In genomic region chr19:49442793-49443365, GRCh38 we compare ENCODE assay signal across 8 cellular contexts. TPM values are rescaled to one million over a fixed set of nuclear protein-coding genes. Genes with fewer than 3 reads are reported as not detected.
DNase-seq lines count a peak whose midpoint lies in the region; ATAC-seq, FAIRE-seq and TF ChIP-seq lines count a peak whose summit lies in the region.

No MANE protein-coding gene starts in this region.

- peak overlapping the region; percentile 33 to 68 for H3K4me3 ChIP-seq in small intestine (ENCODE audit: low read depth in 1 of 2, low read length in 2 of 2)

- intact Hi-C loops in MCF 10A (cut with micrococcal nuclease): loop anchor here (1.0 kb wide), 4 partner anchors 51 to 217 kb away; partner anchors contain the start of gene DKKL1

- no peak for TF ChIP-seq CTCF in MCF 10A (IDR thresholded peaks at IDR 0.05; ENCODE audit: unreplicated experiment)

- no peak for FAIRE-seq in small intestine (lab: Jason Lieb, UNC)

- H3K4me1 ChIP-seq in small intestine (ENCODE audit: control insufficient read depth in 2 of 2, insufficient read depth in 1 of 2, low read depth in 1 of 2, low read length in 1 of 2): no peaks in the 10 kb centered on the region

- H3K9me3 Mint-ChIP-seq in T-cell (no peaks in the 10 kb centered on the region), MCF 10A (ENCODE audit: unreplicated experiment) (no peaks in the 10 kb centered on the region)

- WGBS in small intestine, 3 donors: 1% methylated on average over 39 to 41 of the region's 41 CpGs

- H3K36me3 ChIP-seq in small intestine (ENCODE audit: control insufficient read depth in 2 of 2, insufficient read depth in 2 of 2, low read length in 2 of 2): peaks cover 0 to 4% of the 10 kb centered on the region in 2 donors

- H3K36me3 Mint-ChIP-seq in T-cell (peaks cover 3% of the 10 kb centered on the region), MCF 10A (ENCODE audit: insufficient read depth, unreplicated experiment) (peaks cover 10% of the 10 kb centered on the region)

- POLR2A ChIA-PET in T-cell (lab: Charles Lee): no interaction called here
- POLR2A ChIA-PET in MCF 10A (lab: Yijun Ruan, JAX): interaction anchor here (1.0 to 1.9 kb wide), 2 partner anchors 9 to 13 kb away, joined by 3 to 6 read pairs; partner anchors contain the start of gene PIH1D1

- DNase-seq in DMS153 (lab: John Stamatoyannopoulos, UW) (peak; percentile 56), M059J (ENCODE audit: low read depth) (peak; percentile 90), T-cell (peak in 8 of 34 experiments; percentile 17 to 48 (median 30)), MCF 10A (ENCODE audit: unreplicated experiment) (peak; percentile 93), iPS-NIHi11 (ENCODE audit: low spot score) (peak; percentile 84), small intestine (peak; percentile 94), MV-4-11 (lab: John Stamatoyannopoulos, UW) (no peak)

- H3K27ac ChIP-seq in small intestine (ENCODE audit: low read depth in 1 of 2, low read length in 1 of 2): peak overlapping the region; percentile 18 to 65

- peak; percentile 12 for ATAC-seq in GM21723 (IDR thresholded peaks at IDR 0.05; ENCODE audit: unreplicated experiment)
- ATAC-seq in T-cell (replicated peaks in 1 of 4): peak; percentile 21 to 34 (median 24)

- peaks cover 43 to 44% of the 10 kb centered on the region in 2 donors for H3K27me3 Mint-ChIP-seq in T-cell
- H3K27me3 Mint-ChIP-seq in MCF 10A (ENCODE audit: insufficient read depth, unreplicated experiment): peaks cover 51% of the 10 kb centered on the region

- CTCF ChIA-PET in T-cell (lab: Charles Lee): interaction anchor here (0.5 to 1.0 kb wide), 5 partner anchors 51 to 682 kb away, joined by 3 to 8 read pairs (median 4); no protein-coding TSS in a partner anchor
- CTCF ChIA-PET in MCF 10A (lab: Yijun Ruan, JAX): interaction anchor here (0.5 to 2.3 kb wide), 12 partner anchors 16 to 266 kb away, joined by 3 to 30 read pairs (median 3); no protein-coding TSS in a partner anchor

- H3K4me3 Mint-ChIP-seq in T-cell (peak overlapping the region; percentile 76 to 83 (median 80)), MCF 10A (ENCODE audit: unreplicated experiment) (peak overlapping the region; percentile 75)

- H3K4me1 Mint-ChIP-seq in T-cell (peaks cover 26 to 39% (median 38%) of the 10 kb centered on the region in 3 donors), MCF 10A (ENCODE audit: insufficient read depth, unreplicated experiment) (peaks cover 28% of the 10 kb centered on the region)

- H3K27me3 ChIP-seq in small intestine (ENCODE audit: control insufficient read depth in 2 of 2, insufficient read depth in 2 of 2, low read length in 2 of 2): peaks cover 3 to 22% of the 10 kb centered on the region in 2 donors

- no peaks in the 10 kb centered on the region for H3K9me3 ChIP-seq in small intestine (ENCODE audit: control insufficient read depth, low read depth)

- no TSS peak for BruUV-seq in MCF 10A (replicated peaks; lab: Mats Ljungman, UMichigan)

- peak overlapping the region in 1 of 2 donors; percentile 88 for H3K27ac Mint-ChIP-seq in T-cell
- H3K27ac Mint-ChIP-seq in MCF 10A (ENCODE audit: low read depth, unreplicated experiment): no peak overlapping the region

RNA-seq across cellular contexts. Expression of gene SLC17A7, which starts 1.6 kb away (rescaled TPM):
- total RNA-seq in M059J (2014; rRNA removed; shearing (Covaris generic)): 0.57 TPM in 1 of 2 replicates, not detected in the other
- total RNA-seq in T-cell: under 1 TPM in 2 of 5 donors, not detected in 3; 0.09 to 0.20 TPM
- total RNA-seq in MCF 10A (2022): not detected in 2 replicates
- polyA plus RNA-seq in small intestine: 1 to 10 TPM in 1 of 3 donors, under 1 TPM in 2; 0.22 to 1.1 (median 0.27) TPM

RNA-seq across cellular contexts. Expression of gene PIH1D1, which starts 8.7 kb away (rescaled TPM):
- 92.9 and 115 TPM in 2 replicates for total RNA-seq in M059J (2014; rRNA removed; shearing (Covaris generic))
- 100 to 1,000 TPM; 122 to 196 (median 163) TPM for total RNA-seq in T-cell
- 86.3 and 116 TPM in 2 replicates for total RNA-seq in MCF 10A (2022)
- 100 to 1,000 TPM in 1 of 3 donors, 10 to 100 TPM in 2; 87.7 to 115 (median 91.6) TPM for polyA plus RNA-seq in small intestine

RNA-seq across cellular contexts. Expression of gene ALDH16A1, which starts 10.1 kb away (rescaled TPM):
- total RNA-seq in M059J (2014; rRNA removed; shearing (Covaris generic)): 12.9 and 27.9 TPM in 2 replicates
- 10 to 100 TPM; 32.8 to 57.2 (median 46.3) TPM for total RNA-seq in T-cell
- total RNA-seq in MCF 10A (2022): 28.4 and 34.2 TPM in 2 replicates
- polyA plus RNA-seq in small intestine: 100 to 1,000 TPM in 2 of 3 donors, 10 to 100 TPM in 1; 59.4 to 130 (median 108) TPM

RNA-seq across cellular contexts. Expression of gene GFY, which starts 17.7 kb away (rescaled TPM):
- total RNA-seq in M059J (2014; rRNA removed; shearing (Covaris generic)): not detected in 2 replicates
- under 1 TPM in 1 of 5 donors, not detected in 4; 0.16 TPM for total RNA-seq in T-cell
- total RNA-seq in MCF 10A (2022): not detected in 2 replicates
- not detected for polyA plus RNA-seq in small intestine

RNA-seq across cellular contexts. Expression of gene PTH2, which starts 19.6 kb away (rescaled TPM):
- not detected in 2 replicates for total RNA-seq in M059J (2014; rRNA removed; shearing (Covaris generic))
- not detected for total RNA-seq in T-cell
- not detected in 2 replicates for total RNA-seq in MCF 10A (2022)
- not detected for polyA plus RNA-seq in small intestine
